ENCODE assay signal across 20 cellular contexts in the genomic region with DNA sequence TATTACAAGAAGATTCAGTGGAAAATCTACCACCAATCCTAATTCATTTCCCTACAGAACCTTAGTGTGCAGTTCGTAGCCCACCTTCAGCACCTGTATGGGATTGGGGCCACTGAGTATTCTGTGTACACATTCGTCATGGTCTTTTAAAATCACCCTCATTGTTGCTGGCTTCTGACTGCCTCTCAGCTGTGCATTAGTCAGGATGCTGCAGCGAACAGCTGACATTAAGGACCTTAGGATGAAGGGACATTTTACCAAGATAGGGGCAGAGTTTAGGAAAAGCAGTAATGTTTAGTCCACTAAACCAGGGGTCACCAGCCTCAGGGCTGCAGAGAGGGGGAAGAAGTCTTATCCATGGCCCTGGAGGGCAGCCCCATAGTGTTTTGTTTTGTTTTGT.
A peak's percentile ranks its signal among the peaks of the same experiment; 100 is the strongest.
DNase-seq lines count a peak whose midpoint lies in the region; ATAC-seq, FAIRE-seq and TF ChIP-seq lines count a peak whose summit lies in the region.
"Had no signal": no experiment of that assay in that cellular context is flagged by ENCODE, and none has a peak within 500 bp of the region (broad histone marks: within the 10 kb centered on the region; RNA-seq: fewer than 3 reads in every experiment).

No MANE protein-coding gene starts in this region.

- TF ChIP-seq POLR2A in H54 (IDR thresholded peaks at IDR 0.05; ENCODE audit: low read depth, low read length), result no peak

- H3K27ac Mint-ChIP-seq in natural killer cell treated with Interleukin-12 subunit alpha and Interleukin-12 subunit beta and Interleukin-15 and Interleukin-18, amount 100 ng/mL, for 72 hours, result no peak overlapping the region
- H3K27ac Mint-ChIP-seq in natural killer cell, result no peak overlapping the region

- FAIRE-seq in H54 (lab: Jason Lieb, UNC), result no peak
- FAIRE-seq: A204.1, HepG2 had no signal

- peak; percentile 25 for DNase-seq in natural killer cell treated with Interleukin-12 subunit alpha and Interleukin-12 subunit beta and Interleukin-15 and Interleukin-18, amount 100 ng/mL, for 72 hours (ENCODE audit: low spot score)
- no peak for DNase-seq in natural killer cell
- DNase-seq in SJCRH30, result peak; percentile 42 to 71
- DNase-seq in H54 (ENCODE audit: insufficient read length, low spot score), result no peak
- DNase-seq in activated CD4-positive, CD25-positive, alpha-beta regulatory T cell treated with anti-CD3 and anti-CD28 coated beads, Interleukin-2, amount 50 U/mL, for 72 hours, result no peak
- DNase-seq: BE2C; Calu3; CD4-positive, alpha-beta memory T cell; DMS53; NCI-H1417 treated with DMSO at 0.1 percent for 48 hours; NCI-H2029; NCI-H510A; NCI-H748 treated with DMSO at 0.1 percent for 48 hours; NK-92 treated with Interleukin-12 subunit alpha and Interleukin-12 subunit beta, amount 100 ng/mL, for 24 hours; SIG-M5 had no signal

- H3K4me1 ChIP-seq in SJCRH30 (peaks cover 70% of the 10 kb centered on the region), parathyroid adenoma (no peaks in the 10 kb centered on the region)
- H3K4me1 ChIP-seq: BE2C had no signal

- H2AFZ ChIP-seq in parathyroid adenoma, result no peak overlapping the region

- no peaks in the 10 kb centered on the region for H3K79me2 ChIP-seq in parathyroid adenoma

- H3K9ac ChIP-seq in parathyroid adenoma, result no peak overlapping the region
- H3K9ac ChIP-seq: KMS-11 had no signal

- peaks cover 15 to 24% of the 10 kb centered on the region in 2 donors for H3K27me3 Mint-ChIP-seq in natural killer cell treated with Interleukin-12 subunit alpha and Interleukin-12 subunit beta and Interleukin-15 and Interleukin-18, amount 100 ng/mL, for 72 hours
- peaks cover 7 to 40% of the 10 kb centered on the region in 2 donors for H3K27me3 Mint-ChIP-seq in natural killer cell (ENCODE audit: low read depth in 2 of 2)

- H3K27ac ChIP-seq in SJCRH30 (peak overlapping the region; percentile 81), parathyroid adenoma (peak overlapping the region; percentile 59)
- H3K27ac ChIP-seq: KMS-11 had no signal

- H3K36me3 Mint-ChIP-seq in natural killer cell treated with Interleukin-12 subunit alpha and Interleukin-12 subunit beta and Interleukin-15 and Interleukin-18, amount 100 ng/mL, for 72 hours, result no peaks in the 10 kb centered on the region
- no peaks in the 10 kb centered on the region for H3K36me3 Mint-ChIP-seq in natural killer cell
- H3K36me3 Mint-ChIP-seq: CD4-positive, alpha-beta memory T cell had no signal

- H3K4me2 ChIP-seq in parathyroid adenoma (ENCODE audit: low read length), result no peak overlapping the region
- H3K4me2 ChIP-seq: KMS-11 had no signal

- intact Hi-C loops in natural killer cell (cut with micrococcal nuclease), result no loop called here

- no peaks in the 10 kb centered on the region for H3K27me3 ChIP-seq in SJCRH30
- no peaks in the 10 kb centered on the region for H3K27me3 ChIP-seq in parathyroid adenoma (ENCODE audit: control insufficient read depth, insufficient read depth, low read length)

- no peak for ATAC-seq in natural killer cell treated with Interleukin-12 subunit alpha and Interleukin-12 subunit beta and Interleukin-15 and Interleukin-18, amount 100 ng/mL, for 72 hours
- ATAC-seq in natural killer cell, result no peak
- no peak for ATAC-seq in HG03159 (IDR thresholded peaks at IDR 0.05; ENCODE audit: unreplicated experiment)
- ATAC-seq: HepG2 had no signal

- H3K4me1 Mint-ChIP-seq in natural killer cell treated with Interleukin-12 subunit alpha and Interleukin-12 subunit beta and Interleukin-15 and Interleukin-18, amount 100 ng/mL, for 72 hours (ENCODE audit: low read depth in 2 of 2), result no peaks in the 10 kb centered on the region
- no peaks in the 10 kb centered on the region for H3K4me1 Mint-ChIP-seq in natural killer cell
- H3K4me1 Mint-ChIP-seq: CD4-positive, alpha-beta memory T cell had no signal

- H3K9me3 ChIP-seq in SJCRH30 (replicated peaks) (no peaks in the 10 kb centered on the region), parathyroid adenoma (ENCODE audit: control insufficient read depth, low read length) (no peaks in the 10 kb centered on the region)
- H3K9me3 ChIP-seq: BE2C had no signal

- H3K36me3 ChIP-seq in SJCRH30 (no peaks in the 10 kb centered on the region), parathyroid adenoma (ENCODE audit: control insufficient read depth, insufficient read depth, low read length) (no peaks in the 10 kb centered on the region)
- H3K36me3 ChIP-seq: BE2C had no signal

- H3K4me3 ChIP-seq in SJCRH30, result no peak overlapping the region
- no peak overlapping the region for H3K4me3 ChIP-seq in parathyroid adenoma (ENCODE audit: low read depth, low read length)

- H3K9me3 Mint-ChIP-seq in natural killer cell treated with Interleukin-12 subunit alpha and Interleukin-12 subunit beta and Interleukin-15 and Interleukin-18, amount 100 ng/mL, for 72 hours, result no peaks in the 10 kb centered on the region
- H3K9me3 Mint-ChIP-seq in natural killer cell, result no peaks in the 10 kb centered on the region

- H3K4me3 Mint-ChIP-seq in natural killer cell treated with Interleukin-12 subunit alpha and Interleukin-12 subunit beta and Interleukin-15 and Interleukin-18, amount 100 ng/mL, for 72 hours, result no peak overlapping the region
- H3K4me3 Mint-ChIP-seq in natural killer cell, result no peak overlapping the region
- H3K4me3 Mint-ChIP-seq: CD4-positive, alpha-beta memory T cell had no signal

- no peak for TF ChIP-seq CTCF in natural killer cell (IDR thresholded peaks at IDR 0.05)
- no peak for TF ChIP-seq CTCF in parathyroid adenoma (IDR thresholded peaks at IDR 0.05)

Comparison
In these comparisons a context has a peak if more than half of its experiments do, and no peak if none do; other contexts are left out.
1. DNase-seq: peak in natural killer cell treated with Interleukin-12 subunit alpha and Interleukin-12 subunit beta and Interleukin-15 and Interleukin-18, amount 100 ng/mL, for 72 hours (single experiment) and SJCRH30 (2 of 2); none in natural killer cell (single experiment), H54 (single experiment) and activated CD4-positive, CD25-positive, alpha-beta regulatory T cell treated with anti-CD3 and anti-CD28 coated beads, Interleukin-2, amount 50 U/mL, for 72 hours (single experiment).